Comparison of ENCODE assay signal across 26 cellular contexts in genomic region chr15:66938114-66938830, GRCh38.
DNase-seq lines count a peak whose midpoint lies in the region; ATAC-seq, FAIRE-seq and TF ChIP-seq lines count a peak whose summit lies in the region.
"Had no signal": no experiment of that assay in that cellular context is flagged by ENCODE, and none has a peak within 500 bp of the region (broad histone marks: within the 10 kb centered on the region; RNA-seq: fewer than 3 reads in every experiment).

No MANE protein-coding gene starts in this region.

- TF ChIP-seq EP300 in HepG2 (IDR thresholded peaks at IDR 0.05; ENCODE audit: low read depth in 2 of 2, low read length in 2 of 2) (no peak), HepG2 (CRISPR knock-in tag; IDR thresholded peaks at IDR 0.05; ENCODE audit: borderline replicate concordance) (no peak), H1 (IDR thresholded peaks at IDR 0.05; ENCODE audit: borderline replicate concordance in 1 of 2, low read depth in 2 of 2, low read length in 2 of 2) (no peak)

- no peak overlapping the region for H2BK20ac ChIP-seq in H1 (ENCODE audit: low read length)

- no peak overlapping the region for H3K56ac ChIP-seq in H1 (replicated peaks; ENCODE audit: insufficient read length, low read depth, low read length)

- FAIRE-seq in HepG2 (lab: Jason Lieb, UNC): peak; percentile 43
- no peak for FAIRE-seq in H1 (lab: Jason Lieb, UNC)
- FAIRE-seq: bronchial epithelial cell had no signal

- H2AFZ ChIP-seq in HepG2 (ENCODE audit: low read length): no peak overlapping the region
- peak overlapping the region; percentile 10; the same call in 1 of the 2 replicates for H2AFZ ChIP-seq in H1 (ENCODE audit: low read length)

- TF ChIP-seq RAD21 in HepG2 (CRISPR knock-in tag; IDR thresholded peaks at IDR 0.05): no peak
- no peak for TF ChIP-seq RAD21 in H1 (IDR thresholded peaks at IDR 0.05 in 1 of 2, conservative IDR thresholded peaks at IDR 0.05 in 1 of 2; ENCODE audit: low read depth in 2 of 2, low read length in 2 of 2)

- H3K27ac ChIP-seq in HepG2 (ENCODE audit: extremely low read length, insufficient read depth, low read length) (no peak overlapping the region), right lobe of liver (no peak overlapping the region), RWPE2 (ENCODE audit: poor library complexity, severe bottlenecking) (no peak overlapping the region), H1 (ENCODE audit: low read depth, low read length) (no peak overlapping the region)
- H3K27ac ChIP-seq: adrenal gland, colonic mucosa, left lung had no signal

- TF ChIP-seq CTCF in HepG2 (CRISPR knock-in tag; IDR thresholded peaks at IDR 0.05) (no peak), right lobe of liver (IDR thresholded peaks at IDR 0.05) (no peak), RWPE2 (IDR thresholded peaks at IDR 0.05; ENCODE audit: poor library complexity, severe bottlenecking) (no peak), H1 (IDR thresholded peaks at IDR 0.05; ENCODE audit: control extremely low read depth in 1 of 3, insufficient read depth in 1 of 3, low read depth in 1 of 3, low read length in 3 of 3) (no peak)

- POLR2A ChIA-PET in HepG2 (lab: Yijun Ruan, JAX): no interaction called here
- POLR2A ChIA-PET in H1 (lab: Charles Lee; ENCODE audit: partially characterized antibody): no interaction called here

- no peak overlapping the region for H3K4me2 ChIP-seq in HepG2 (ENCODE audit: low read depth, low read length)
- no peak overlapping the region for H3K4me2 ChIP-seq in H1 (ENCODE audit: insufficient read depth in 1 of 2, low read depth in 2 of 2, low read length in 2 of 2)

- H3K27me3 ChIP-seq in HepG2 (ENCODE audit: control insufficient read depth in 1 of 2, insufficient read depth in 2 of 2, low read length in 2 of 2): peaks cover 0 to 16% of the 10 kb centered on the region in 2 experiments; a peak in 3 of 5 replicates
- no peaks in the 10 kb centered on the region for H3K27me3 ChIP-seq in right lobe of liver
- H3K27me3 ChIP-seq in RWPE2 (ENCODE audit: insufficient read depth, poor library complexity, severe bottlenecking): no peaks in the 10 kb centered on the region
- H3K27me3 ChIP-seq in H1 (replicated peaks in 1 of 4; ENCODE audit: control insufficient read depth in 3 of 4, extremely low read depth in 1 of 4, insufficient read depth in 3 of 4, low read length in 3 of 4): no peaks in the 10 kb centered on the region
- H3K27me3 ChIP-seq: adrenal gland, BE2C, colonic mucosa, left lung had no signal

- H3K4ac ChIP-seq in H1 (replicated peaks; ENCODE audit: insufficient read length, low read depth, low read length): no peak overlapping the region

- no peak overlapping the region for H3K23ac ChIP-seq in H1 (ENCODE audit: insufficient read length)

- peaks cover 9% of the 10 kb centered on the region; the same call in 1 of the 2 replicates for H3K9me3 ChIP-seq in HepG2 (ENCODE audit: low read length)
- H3K9me3 ChIP-seq in right lobe of liver: no peaks in the 10 kb centered on the region
- H3K9me3 ChIP-seq in RWPE2 (ENCODE audit: severe bottlenecking): peaks cover 11% of the 10 kb centered on the region
- H3K9me3 ChIP-seq in H1 (ENCODE audit: insufficient read depth in 2 of 2, low read depth in 1 of 2, low read length in 1 of 2): peaks cover 16% of the 10 kb centered on the region in 2 experiments
- H3K9me3 ChIP-seq: adrenal gland, BE2C, colonic mucosa had no signal

- no peaks in the 10 kb centered on the region for H3K79me2 ChIP-seq in HepG2 (ENCODE audit: insufficient read depth, low read length)
- H3K79me2 ChIP-seq in H1 (ENCODE audit: control insufficient read depth in 1 of 2, insufficient read depth in 2 of 2, low read length in 2 of 2): no peaks in the 10 kb centered on the region

- CTCF ChIA-PET in HepG2 (lab: Yijun Ruan, JAX; ENCODE audit: low intra/inter-chr PET ratio, low total read pairs): no interaction called here
- CTCF ChIA-PET in H1 (lab: Charles Lee; ENCODE audit: partially characterized antibody): interaction anchor here (0.6 to 6.0 kb wide), 3 partner anchors 8 to 637 kb away, joined by 3 to 30 read pairs (median 9); no protein-coding TSS in a partner anchor

- no peaks in the 10 kb centered on the region for H3K79me1 ChIP-seq in H1 (ENCODE audit: low read depth, low read length)

- H4K91ac ChIP-seq in H1 (replicated peaks; ENCODE audit: insufficient read length, low read length): no peak overlapping the region

- H3K4me3 ChIP-seq in HepG2 (replicated peaks in 1 of 3; ENCODE audit: insufficient read depth in 1 of 3, low read depth in 2 of 3, low read length in 3 of 3) (no peak overlapping the region), right lobe of liver (no peak overlapping the region), RWPE2 (ENCODE audit: severe bottlenecking) (no peak overlapping the region), H1 (ENCODE audit: extremely low read depth in 1 of 4, insufficient read depth in 2 of 4, low read depth in 3 of 4, low read length in 4 of 4) (no peak overlapping the region)
- H3K4me3 ChIP-seq: adrenal gland, colonic mucosa, left lung had no signal

- no peak overlapping the region for H2BK120ac ChIP-seq in H1 (replicated peaks; ENCODE audit: low read depth, low read length)

- no peak overlapping the region for H2BK12ac ChIP-seq in H1 (ENCODE audit: low read depth, low read length)

- DNase-seq in HepG2 (ENCODE audit: low spot score) (peak; percentile 71), right lobe of liver (no peak), RWPE2 (ENCODE audit: low spot score) (peak; percentile 19), H1 (ENCODE audit: low read depth in 1 of 2, low spot score in 2 of 2) (no peak), putamen (ENCODE audit: low spot score) (no peak), SIG-M5 (lab: John Stamatoyannopoulos, UW) (no peak), ureter (ENCODE audit: low spot score) (no peak), germinal center (ENCODE audit: low spot score) (no peak)
- DNase-seq: activated CD4-positive, alpha-beta T cell treated with anti-CD3 and anti-CD28 coated beads for 36 hours; activated naive CD4-positive, alpha-beta T cell treated with Interleukin-2 at 50 U/mL for 16 hours; activated T-cell treated with anti-CD3 and anti-CD28 coated beads, Interleukin-2, amount 50 U/mL, for 4 hours; BE2C; colonic mucosa; effector memory CD4-positive, alpha-beta T cell; foreskin fibroblast; KG1; left lung; mesendoderm; naive B cell; NCI-H1048; NCI-H187; NCI-H69; stimulated activated CD4-positive, alpha-beta T cell treated with anti-CD3 and anti-CD28 coated beads, Interleukin-2, amount 100 ng/mL, for 48 hours had no signal

- no peak overlapping the region for H3K14ac ChIP-seq in H1 (ENCODE audit: insufficient read length)

- H4K20me1 ChIP-seq in HepG2 (ENCODE audit: insufficient read depth, low read length) (no peaks in the 10 kb centered on the region), H1 (replicated peaks in 1 of 2; ENCODE audit: control insufficient read depth in 1 of 2, insufficient read depth in 2 of 2, low read length in 2 of 2) (no peaks in the 10 kb centered on the region)

- no peak overlapping the region for H2BK15ac ChIP-seq in H1 (ENCODE audit: low read length)

- intact Hi-C loops in HepG2 (cut with micrococcal nuclease; ENCODE audit: unreplicated experiment): no loop called here
- intact Hi-C loops in right lobe of liver (cut with DNase I): no loop called here

- H2BK5ac ChIP-seq in H1 (ENCODE audit: low read depth, low read length): no peak overlapping the region

- H3K36me3 ChIP-seq in HepG2 (replicated peaks in 1 of 2; ENCODE audit: control insufficient read depth in 1 of 2, insufficient read depth in 2 of 2, low read length in 2 of 2): no peaks in the 10 kb centered on the region
- no peaks in the 10 kb centered on the region for H3K36me3 ChIP-seq in right lobe of liver
- no peaks in the 10 kb centered on the region for H3K36me3 ChIP-seq in RWPE2 (ENCODE audit: low read depth)
- H3K36me3 ChIP-seq in H1 (ENCODE audit: control insufficient read depth in 2 of 4, insufficient read depth in 4 of 4, low read length in 3 of 4): no peaks in the 10 kb centered on the region
- H3K36me3 ChIP-seq: adrenal gland, BE2C, colonic mucosa, left lung had no signal

- H3K4me1 ChIP-seq in HepG2 (ENCODE audit: insufficient read depth, low read length): peaks cover 34% of the 10 kb centered on the region
- H3K4me1 ChIP-seq in right lobe of liver: no peaks in the 10 kb centered on the region
- H3K4me1 ChIP-seq in RWPE2 (ENCODE audit: insufficient read depth, poor library complexity, severe bottlenecking): no peaks in the 10 kb centered on the region
- peaks cover 0 to 2% (median 0%) of the 10 kb centered on the region in 4 experiments; a peak in 2 of 7 replicates for H3K4me1 ChIP-seq in H1 (replicated peaks in 1 of 4; ENCODE audit: control insufficient read depth in 3 of 4, insufficient read depth in 4 of 4, low read length in 3 of 4)
- H3K4me1 ChIP-seq: BE2C, colonic mucosa had no signal

- no peak overlapping the region for H4K8ac ChIP-seq in H1 (ENCODE audit: extremely low read depth, insufficient read depth, low read length)

- no TSS peak for BruUV-seq in HepG2 (replicated peaks; lab: Mats Ljungman, UMichigan)

- in situ Hi-C loops in HepG2 (cut with HindIII; ENCODE audit: extremely low pct_ligation_motif_present, low pct_unique_long_range_greater_than_20kb): loop anchor here (25.0 kb wide), 1 partner anchor 499 kb away; no protein-coding TSS in a partner anchor

- TF ChIP-seq POLR2A in HepG2 (IDR thresholded peaks at IDR 0.05; ENCODE audit: insufficient read depth in 1 of 2, low read depth in 2 of 2, low read length in 2 of 2): no peak
- TF ChIP-seq POLR2A in right lobe of liver (IDR thresholded peaks at IDR 0.05): no peak
- no peak for TF ChIP-seq POLR2A in H1 (IDR thresholded peaks at IDR 0.05; ENCODE audit: control extremely low read depth in 1 of 2, low read depth in 2 of 2, low read length in 2 of 2)

- no peak overlapping the region for H3K18ac ChIP-seq in H1 (ENCODE audit: extremely low read depth, low read length)

- H3K9ac ChIP-seq in HepG2 (ENCODE audit: insufficient read depth, low read depth, low read length) (no peak overlapping the region), H1 (replicated peaks in 1 of 4; ENCODE audit: extremely low read depth in 1 of 4, low read depth in 3 of 4, low read length in 3 of 4) (no peak overlapping the region)

- 37% methylated on average over 3 of the region's 3 CpGs for WGBS in HepG2 (ENCODE audit: low lambda C conversion rate)
- WGBS in right lobe of liver (ENCODE audit: insufficient coverage, low coverage, low lambda C conversion rate, missing lambda C conversion rate): 90% methylated on average over 2 of the region's 3 CpGs
- 90% methylated on average over 3 of the region's 3 CpGs; no CpG with 5 or more reads in 1 of the 2 experiments for WGBS in H1 (ENCODE audit: extremely low coverage in 1 of 2, insufficient coverage in 1 of 2, insufficient read length in 1 of 2, insufficient replicate concordance in 2 of 2, low coverage in 1 of 2, low lambda C conversion rate in 2 of 2, missing lambda C conversion rate in 1 of 2), 2 experiments

- no peak overlapping the region for H4K5ac ChIP-seq in H1 (ENCODE audit: insufficient read length, low read depth, low read length)

- ATAC-seq in HepG2 (peak; percentile 31; the same call in 2 of the 3 replicates), right lobe of liver (no peak), RWPE2 (ENCODE audit: low read depth) (no peak)
- ATAC-seq: activated CD4-positive, alpha-beta T cell treated with anti-CD3 and anti-CD28 coated beads for 36 hours; activated T-cell treated with anti-CD3 and anti-CD28 coated beads, Interleukin-2, amount 50 U/mL, for 4 hours; left lung; stimulated activated memory B cell treated with anti-CD40 and anti-IgM and Interleukin-4, amounts not matched to agents 10 μg/mL and 1 μg/mL and 100 μg/mL, for 72 hours had no signal

- no peaks in the 10 kb centered on the region for H3K23me2 ChIP-seq in H1 (ENCODE audit: low read depth, low read length)

- no peak overlapping the region for H2AK5ac ChIP-seq in H1 (ENCODE audit: low read depth, low read length)

Comparison
In these comparisons a context has a peak if more than half of its experiments do, and no peak if none do; other contexts are left out.
1. DNase-seq: peak in HepG2 (single experiment) and RWPE2 (single experiment); none in right lobe of liver (0 of 3), H1 (0 of 2), putamen (single experiment), SIG-M5 (single experiment), ureter (single experiment) and germinal center (single experiment).
2. Of the 41 proteins assayed by ChIP-seq in both HepG2 and H1: peak only in HepG2: none; only in H1: USF2; in both: none; in neither: 39; mixed calls (peak in some experiments, not most) for 1.